Comparison of ENCODE assay signal across 26 cellular contexts in genomic region chr5:64654184-64654938, GRCh38. TPM values are rescaled to one million over a fixed set of nuclear protein-coding genes. Genes with fewer than 3 reads are reported as not detected.
"Had no signal": no experiment of that assay in that cellular context is flagged by ENCODE, and none has a peak within 500 bp of the region (broad histone marks: within the 10 kb centered on the region; RNA-seq: fewer than 3 reads in every experiment).

No MANE protein-coding gene starts in this region.

- H3K27me3 ChIP-seq: brain microvascular endothelial cell, cardiac muscle cell had no signal

- H3K9me3 Mint-ChIP-seq: activated CD4-positive, alpha-beta memory T cell treated with anti-CD3 and anti-CD28 coated beads for 36 hours; activated CD4-positive, alpha-beta T cell treated with anti-CD3 and anti-CD28 coated beads, Interleukin-2, amount 10 ng/mL, durations not matched to agents 7 days and 5 days; activated T-cell treated with anti-CD3 and anti-CD28 coated beads, Interleukin-2, amount 50 U/mL, for 4 hours had no signal

- H3K4me3 ChIP-seq: cardiac muscle cell, PC-9 had no signal

- H3K4me1 Mint-ChIP-seq: activated CD4-positive, alpha-beta T cell treated with anti-CD3 and anti-CD28 coated beads, Interleukin-2, amount 10 ng/mL, durations not matched to agents 7 days and 5 days; T-helper 17 cell had no signal

- H3K4me2 ChIP-seq: PC-9 had no signal

- H2AFZ ChIP-seq: PC-9 had no signal

- H3K4me3 Mint-ChIP-seq: activated CD4-positive, alpha-beta memory T cell treated with anti-CD3 and anti-CD28 coated beads for 36 hours; activated CD4-positive, alpha-beta T cell treated with anti-CD3 and anti-CD28 coated beads, Interleukin-2, amount 10 ng/mL, durations not matched to agents 7 days and 5 days; activated naive CD4-positive, alpha-beta T cell treated with anti-CD3 and anti-CD28 coated beads for 36 hours; activated naive CD8-positive, alpha-beta T cell; activated T-cell treated with anti-CD3 and anti-CD28 coated beads, Interleukin-2, amount 50 U/mL, for 4 hours; T-helper 17 cell had no signal

- DNase-seq: activated CD4-positive, alpha-beta memory T cell treated with anti-CD3 and anti-CD28 coated beads for 36 hours; activated CD4-positive, alpha-beta T cell treated with anti-CD3 and anti-CD28 coated beads, Interleukin-2, amount 10 ng/mL, durations not matched to agents 7 days and 5 days; activated CD4-positive, CD25-positive, alpha-beta regulatory T cell; activated CD8-positive, alpha-beta memory T cell treated with anti-CD3 and anti-CD28 coated beads for 24 hours; activated gamma-delta T cell; activated naive CD4-positive, alpha-beta T cell treated with anti-CD3 and anti-CD28 coated beads for 36 hours; activated T-cell treated with anti-CD3 and anti-CD28 coated beads, Interleukin-2, amount 50 U/mL, for 4 hours; brain microvascular endothelial cell; Kasumi-1; KBM-7; NCI-H1048; NCI-H1694; NCI-H2029; NCI-H2107; NCI-H2171 treated with DMSO at 0.1 percent for 48 hours; NCI-H226; NCI-H82; PC-9; SHP77 treated with DMSO at 0.1 percent for 48 hours; T-helper 17 cell; T-helper 9 cell had no signal

- H3K27ac ChIP-seq: brain microvascular endothelial cell, cardiac muscle cell, PC-9 had no signal

- H3K27me3 Mint-ChIP-seq: activated CD4-positive, alpha-beta memory T cell treated with anti-CD3 and anti-CD28 coated beads for 36 hours; T-helper 17 cell had no signal

- H3K36me3 ChIP-seq: brain microvascular endothelial cell, cardiac muscle cell had no signal

- H3K36me3 Mint-ChIP-seq: activated CD4-positive, alpha-beta memory T cell treated with anti-CD3 and anti-CD28 coated beads for 36 hours; activated naive CD8-positive, alpha-beta T cell had no signal

- H3K27ac Mint-ChIP-seq: activated CD4-positive, alpha-beta memory T cell treated with anti-CD3 and anti-CD28 coated beads for 36 hours; activated CD4-positive, alpha-beta T cell treated with anti-CD3 and anti-CD28 coated beads, Interleukin-2, amount 10 ng/mL, durations not matched to agents 7 days and 5 days; activated naive CD4-positive, alpha-beta T cell treated with anti-CD3 and anti-CD28 coated beads for 36 hours; activated naive CD8-positive, alpha-beta T cell; T-helper 17 cell had no signal

- ATAC-seq: activated T-cell treated with anti-CD3 and anti-CD28 coated beads, Interleukin-2, amount 50 U/mL, for 4 hours; T-helper 17 cell had no signal

RNA-seq across cellular contexts. Expression of gene SHISAL2B, which starts 35.9 kb away (rescaled TPM):
- total RNA-seq: activated CD4-positive, alpha-beta memory T cell treated with anti-CD3 and anti-CD28 coated beads for 36 hours; activated CD4-positive, alpha-beta T cell treated with anti-CD3 and anti-CD28 coated beads, Interleukin-2, amount 10 ng/mL, durations not matched to agents 7 days and 5 days; activated naive CD4-positive, alpha-beta T cell treated with anti-CD3 and anti-CD28 coated beads for 36 hours; activated T-cell treated with anti-CD3 and anti-CD28 coated beads, Interleukin-2, amount 50 U/mL, for 4 hours; cardiac muscle cell; M059J; NCI-H460; PC-9; SK-MEL-5; T-helper 17 cell had no signal
